13 cellular contexts compared by ENCODE assay signal in genomic region chr18:54129448-54130134, GRCh38.
A peak's percentile ranks its signal among the peaks of the same experiment; 100 is the strongest.
DNase-seq lines count a peak whose midpoint lies in the region; ATAC-seq and TF ChIP-seq lines count a peak whose summit lies in the region.
"Had no signal": no experiment of that assay in that cellular context is flagged by ENCODE, and none has a peak within 500 bp of the region (broad histone marks: within the 10 kb centered on the region; RNA-seq: fewer than 3 reads in every experiment).

No MANE protein-coding gene starts in this region.

- H3K4me1 Mint-ChIP-seq in activated T-cell treated with anti-CD3 and anti-CD28 coated beads, Interleukin-2, amount 50 U/mL, for 4 hours (ENCODE audit: low read depth), result peaks cover 7% of the 10 kb centered on the region

- no peaks in the 10 kb centered on the region for H3K36me3 Mint-ChIP-seq in activated T-cell treated with anti-CD3 and anti-CD28 coated beads, Interleukin-2, amount 50 U/mL, for 4 hours (ENCODE audit: insufficient read depth)

- no peak overlapping the region for H3K4me2 ChIP-seq in osteoblast (ENCODE audit: insufficient read depth, low read length)

- CTCF ChIA-PET in RWPE1 (lab: Yijun Ruan, JAX), result interaction anchor here (0.6 kb wide), 1 partner anchor 1064 kb away, joined by 4 read pairs; no protein-coding TSS in a partner anchor

- H3K27me3 ChIP-seq in osteoblast (ENCODE audit: insufficient read depth, low read length) (no peaks in the 10 kb centered on the region), upper lobe of right lung (no peaks in the 10 kb centered on the region)

- ATAC-seq in activated T-cell treated with anti-CD3 and anti-CD28 coated beads, Interleukin-2, amount 50 U/mL, for 4 hours, result peak; percentile 43 to 54
- peak; percentile 90 for ATAC-seq in GM21360 (IDR thresholded peaks at IDR 0.05; ENCODE audit: unreplicated experiment)
- ATAC-seq in HG03066 (IDR thresholded peaks at IDR 0.05; ENCODE audit: low read depth, unreplicated experiment), result peak; percentile 63
- ATAC-seq in upper lobe of right lung, result no peak
- ATAC-seq: HCT116, K562 had no signal

- POLR2A ChIA-PET in RWPE1 (lab: Yijun Ruan, JAX; ENCODE audit: low non-redundant PET), result no interaction called here

- no peak for DNase-seq in activated T-cell treated with anti-CD3 and anti-CD28 coated beads, Interleukin-2, amount 50 U/mL, for 4 hours
- DNase-seq in activated T-cell treated with anti-CD3 and anti-CD28 coated beads, Interleukin-2, amount 50 U/mL, for 1 hour, result no peak
- no peak for DNase-seq in osteoblast (ENCODE audit: insufficient read length, low spot score, missing footprints)
- no peak for DNase-seq in RWPE1 (ENCODE audit: low spot score)
- no peak for DNase-seq in UCSD-AML1 (lab: John Stamatoyannopoulos, UW; ENCODE audit: unreplicated experiment)
- DNase-seq in upper lobe of right lung, result no peak
- DNase-seq: occipital lobe; SHP77 treated with DMSO at 0.1 percent for 48 hours; stimulated activated CD4-positive, alpha-beta T cell treated with anti-CD3 and anti-CD28 coated beads, Interleukin-2, amount 100 ng/mL, for 24 hours had no signal

- peak overlapping the region; percentile 18 for H3K27ac ChIP-seq in osteoblast (ENCODE audit: low read depth, low read length)
- no peak overlapping the region for H3K27ac ChIP-seq in RWPE1
- H3K27ac ChIP-seq in upper lobe of right lung, result no peak overlapping the region

- no peaks in the 10 kb centered on the region for H3K36me3 ChIP-seq in osteoblast (ENCODE audit: insufficient read depth, low read length)
- no peaks in the 10 kb centered on the region for H3K36me3 ChIP-seq in upper lobe of right lung

- intact Hi-C loops in upper lobe of right lung (cut with DNase I), result no loop called here

- no peak overlapping the region for H2AFZ ChIP-seq in osteoblast (ENCODE audit: low read length)

- peaks cover 24% of the 10 kb centered on the region for H3K4me1 ChIP-seq in osteoblast (ENCODE audit: insufficient read depth, low read length)
- H3K4me1 ChIP-seq in upper lobe of right lung, result no peaks in the 10 kb centered on the region

- H3K27me3 Mint-ChIP-seq in activated T-cell treated with anti-CD3 and anti-CD28 coated beads, Interleukin-2, amount 50 U/mL, for 4 hours (ENCODE audit: low read depth), result no peaks in the 10 kb centered on the region

- no peaks in the 10 kb centered on the region for H3K9me3 Mint-ChIP-seq in activated T-cell treated with anti-CD3 and anti-CD28 coated beads, Interleukin-2, amount 50 U/mL, for 4 hours

- no peaks in the 10 kb centered on the region for H4K20me1 ChIP-seq in osteoblast (ENCODE audit: insufficient read depth, low read length)

- TF ChIP-seq CTCF in osteoblast (IDR thresholded peaks at IDR 0.05; ENCODE audit: extremely low read depth, low read depth, low read length) (no peak), RWPE1 (conservative IDR thresholded peaks at IDR 0.05; ENCODE audit: low read depth) (no peak), upper lobe of right lung (IDR thresholded peaks at IDR 0.05) (no peak)

- H3K9me3 ChIP-seq in osteoblast (ENCODE audit: low read depth, low read length) (no peaks in the 10 kb centered on the region), upper lobe of right lung (no peaks in the 10 kb centered on the region)

- no peaks in the 10 kb centered on the region for H3K79me2 ChIP-seq in osteoblast (ENCODE audit: insufficient read depth, low read length)

- no peak overlapping the region for H3K4me3 Mint-ChIP-seq in activated T-cell treated with anti-CD3 and anti-CD28 coated beads, Interleukin-2, amount 50 U/mL, for 4 hours

- no peak overlapping the region for H3K4me3 ChIP-seq in osteoblast (ENCODE audit: insufficient read depth, low read length)
- no peak overlapping the region for H3K4me3 ChIP-seq in upper lobe of right lung
- H3K4me3 ChIP-seq: K562 had no signal
